ENCODE assay signal across 16 cellular contexts in genomic region chr14:57168138-57168695, GRCh38.
DNase-seq lines count a peak whose midpoint lies in the region; ATAC-seq and TF ChIP-seq lines count a peak whose summit lies in the region.
"Had no signal": no experiment of that assay in that cellular context is flagged by ENCODE, and none has a peak within 500 bp of the region (broad histone marks: within the 10 kb centered on the region; RNA-seq: fewer than 3 reads in every experiment).

No MANE protein-coding gene starts in this region.

- H3K4me1 ChIP-seq in RWPE2 (ENCODE audit: insufficient read depth, poor library complexity, severe bottlenecking) (no peaks in the 10 kb centered on the region), upper lobe of right lung (no peaks in the 10 kb centered on the region), heart right ventricle (no peaks in the 10 kb centered on the region)
- H3K4me1 ChIP-seq: SJSA1 had no signal

- no peak for TF ChIP-seq CTCF in RWPE2 (IDR thresholded peaks at IDR 0.05; ENCODE audit: poor library complexity, severe bottlenecking)
- no peak for TF ChIP-seq CTCF in upper lobe of right lung (IDR thresholded peaks at IDR 0.05)
- TF ChIP-seq CTCF in heart right ventricle (IDR thresholded peaks at IDR 0.05): no peak

- H3K4me3 ChIP-seq in RWPE2 (ENCODE audit: severe bottlenecking): no peak overlapping the region
- no peak overlapping the region for H3K4me3 ChIP-seq in upper lobe of right lung
- no peak overlapping the region for H3K4me3 ChIP-seq in heart right ventricle
- H3K4me3 ChIP-seq: GM23248, SJSA1 had no signal

- H3K36me3 ChIP-seq in RWPE2 (ENCODE audit: low read depth): no peaks in the 10 kb centered on the region
- H3K36me3 ChIP-seq in upper lobe of right lung: no peaks in the 10 kb centered on the region
- H3K36me3 ChIP-seq in heart right ventricle: no peaks in the 10 kb centered on the region
- H3K36me3 ChIP-seq: SJSA1 had no signal

- DNase-seq in HS-5 (ENCODE audit: low read depth) (peak; percentile 8), RWPE2 (ENCODE audit: low spot score) (no peak), kidney tubule cell (ENCODE audit: low spot score) (peak; percentile 32), upper lobe of right lung (no peak), heart right ventricle (no peak)
- no peak for DNase-seq in stimulated activated CD4-positive, alpha-beta T cell treated with anti-CD3 and anti-CD28 coated beads, Interleukin-12 subunit alpha, Interleukin-12 subunit beta, amount 100 ng/mL, for 4 hours
- DNase-seq: ACHN, AML-193, GM23248, IMR-90, Karpas-422, NCI-H187, NCI-H526 treated with DMSO at 0.1 percent for 48 hours, PC-3 had no signal

- no peaks in the 10 kb centered on the region for H3K9me3 ChIP-seq in RWPE2 (ENCODE audit: severe bottlenecking)
- H3K9me3 ChIP-seq in upper lobe of right lung: no peaks in the 10 kb centered on the region
- no peaks in the 10 kb centered on the region for H3K9me3 ChIP-seq in heart right ventricle
- H3K9me3 ChIP-seq: SJSA1 had no signal

- intact Hi-C loops in upper lobe of right lung (cut with DNase I): no loop called here
- intact Hi-C loops in heart right ventricle (cut with DNase I): no loop called here

- peak; percentile 31; the same call in 2 of the 3 replicates for ATAC-seq in RWPE2 (ENCODE audit: low read depth)
- peak; percentile 25 for ATAC-seq in upper lobe of right lung
- ATAC-seq in heart right ventricle: no peak
- ATAC-seq in GM19395 (IDR thresholded peaks at IDR 0.05; ENCODE audit: unreplicated experiment): no peak
- ATAC-seq: PC-3 had no signal

- H3K27ac ChIP-seq in RWPE2 (ENCODE audit: poor library complexity, severe bottlenecking) (no peak overlapping the region), upper lobe of right lung (no peak overlapping the region), heart right ventricle (no peak overlapping the region)
- H3K27ac ChIP-seq: GM23248, SJSA1 had no signal

- 74 to 89% methylated on average over 2 of the region's 2 CpGs for WGBS in heart right ventricle, 2 donors

- peaks cover 7% of the 10 kb centered on the region for H3K27me3 ChIP-seq in RWPE2 (ENCODE audit: insufficient read depth, poor library complexity, severe bottlenecking)
- H3K27me3 ChIP-seq in upper lobe of right lung: no peaks in the 10 kb centered on the region
- H3K27me3 ChIP-seq in heart right ventricle: peaks cover 0 to 4% (median 0%) of the 10 kb centered on the region in 7 donors

Comparison
In these comparisons a context has a peak if more than half of its experiments do, and no peak if none do; other contexts are left out.
1. DNase-seq: peak in HS-5 (single experiment) and kidney tubule cell (single experiment); none in RWPE2 (single experiment), upper lobe of right lung (single experiment), stimulated activated CD4-positive, alpha-beta T cell treated with anti-CD3 and anti-CD28 coated beads, Interleukin-12 subunit alpha, Interleukin-12 subunit beta, amount 100 ng/mL, for 4 hours (single experiment) and heart right ventricle (0 of 2).
2. ATAC-seq: peak in RWPE2 (single experiment) and upper lobe of right lung (single experiment); none in heart right ventricle (0 of 8) and GM19395 (single experiment).